1 cellular context compared by ENCODE assay signal in the genomic region with DNA sequence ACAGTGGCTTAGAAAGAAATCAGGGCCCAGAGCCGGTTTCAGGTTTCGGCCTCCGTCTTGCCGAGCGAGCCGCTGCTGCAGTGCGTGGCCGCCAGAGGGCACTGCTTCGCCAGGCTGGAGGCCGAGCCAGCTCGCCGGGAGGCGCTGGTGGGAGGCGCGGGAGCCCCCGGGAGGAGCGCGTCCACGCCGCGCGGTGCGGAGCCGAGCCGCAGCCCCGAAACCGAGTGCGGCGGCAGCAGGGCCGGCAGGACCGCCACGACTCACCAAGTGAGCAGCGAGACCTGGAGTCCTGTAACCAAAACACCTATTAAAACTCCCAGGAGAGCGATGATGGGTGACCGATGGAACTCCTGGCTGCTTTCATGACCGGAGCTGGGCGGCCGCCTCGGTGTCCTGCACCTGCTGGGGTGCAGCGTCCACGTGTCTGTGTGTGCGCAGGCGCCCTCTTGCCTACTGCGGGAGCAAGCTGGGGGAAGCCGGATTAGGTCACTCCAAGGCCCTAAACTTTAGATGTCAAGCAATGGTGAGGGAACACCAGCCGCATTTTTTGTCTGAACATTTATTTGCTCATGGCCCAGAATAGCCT.
A peak's percentile ranks its signal among the peaks of the same experiment; 100 is the strongest.
TF ChIP-seq lines count a peak whose summit lies in the region.

No MANE protein-coding gene starts in this region.

TF ChIP-seq in WTC11, 78 proteins besides CTCF, POLR2A, EP300 and RAD21 (continued from another document and continues in another):
- TF ChIP-seq, protein P1, sequence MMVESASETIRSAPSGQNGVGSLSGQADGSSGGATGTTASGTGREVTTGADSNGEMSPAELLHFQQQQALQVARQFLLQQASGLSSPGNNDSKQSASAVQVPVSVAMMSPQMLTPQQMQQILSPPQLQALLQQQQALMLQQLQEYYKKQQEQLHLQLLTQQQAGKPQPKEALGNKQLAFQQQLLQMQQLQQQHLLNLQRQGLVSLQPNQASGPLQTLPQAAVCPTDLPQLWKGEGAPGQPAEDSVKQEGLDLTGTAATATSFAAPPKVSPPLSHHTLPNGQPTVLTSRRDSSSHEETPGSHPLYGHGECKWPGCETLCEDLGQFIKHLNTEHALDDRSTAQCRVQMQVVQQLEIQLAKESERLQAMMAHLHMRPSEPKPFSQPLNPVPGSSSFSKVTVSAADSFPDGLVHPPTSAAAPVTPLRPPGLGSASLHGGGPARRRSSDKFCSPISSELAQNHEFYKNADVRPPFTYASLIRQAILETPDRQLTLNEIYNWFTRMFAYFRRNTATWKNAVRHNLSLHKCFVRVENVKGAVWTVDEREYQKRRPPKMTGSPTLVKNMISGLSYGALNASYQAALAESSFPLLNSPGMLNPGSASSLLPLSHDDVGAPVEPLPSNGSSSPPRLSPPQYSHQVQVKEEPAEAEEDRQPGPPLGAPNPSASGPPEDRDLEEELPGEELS (CRISPR knock-in tag; IDR thresholded peaks at IDR 0.05) = peak; percentile 65; the same call in 1 of the 2 replicates
- TF ChIP-seq, protein P2, sequence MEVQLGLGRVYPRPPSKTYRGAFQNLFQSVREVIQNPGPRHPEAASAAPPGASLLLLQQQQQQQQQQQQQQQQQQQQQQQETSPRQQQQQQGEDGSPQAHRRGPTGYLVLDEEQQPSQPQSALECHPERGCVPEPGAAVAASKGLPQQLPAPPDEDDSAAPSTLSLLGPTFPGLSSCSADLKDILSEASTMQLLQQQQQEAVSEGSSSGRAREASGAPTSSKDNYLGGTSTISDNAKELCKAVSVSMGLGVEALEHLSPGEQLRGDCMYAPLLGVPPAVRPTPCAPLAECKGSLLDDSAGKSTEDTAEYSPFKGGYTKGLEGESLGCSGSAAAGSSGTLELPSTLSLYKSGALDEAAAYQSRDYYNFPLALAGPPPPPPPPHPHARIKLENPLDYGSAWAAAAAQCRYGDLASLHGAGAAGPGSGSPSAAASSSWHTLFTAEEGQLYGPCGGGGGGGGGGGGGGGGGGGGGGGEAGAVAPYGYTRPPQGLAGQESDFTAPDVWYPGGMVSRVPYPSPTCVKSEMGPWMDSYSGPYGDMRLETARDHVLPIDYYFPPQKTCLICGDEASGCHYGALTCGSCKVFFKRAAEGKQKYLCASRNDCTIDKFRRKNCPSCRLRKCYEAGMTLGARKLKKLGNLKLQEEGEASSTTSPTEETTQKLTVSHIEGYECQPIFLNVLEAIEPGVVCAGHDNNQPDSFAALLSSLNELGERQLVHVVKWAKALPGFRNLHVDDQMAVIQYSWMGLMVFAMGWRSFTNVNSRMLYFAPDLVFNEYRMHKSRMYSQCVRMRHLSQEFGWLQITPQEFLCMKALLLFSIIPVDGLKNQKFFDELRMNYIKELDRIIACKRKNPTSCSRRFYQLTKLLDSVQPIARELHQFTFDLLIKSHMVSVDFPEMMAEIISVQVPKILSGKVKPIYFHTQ (CRISPR knock-in tag; IDR thresholded peaks at IDR 0.05) = no peak
- TF ChIP-seq, protein P3, sequence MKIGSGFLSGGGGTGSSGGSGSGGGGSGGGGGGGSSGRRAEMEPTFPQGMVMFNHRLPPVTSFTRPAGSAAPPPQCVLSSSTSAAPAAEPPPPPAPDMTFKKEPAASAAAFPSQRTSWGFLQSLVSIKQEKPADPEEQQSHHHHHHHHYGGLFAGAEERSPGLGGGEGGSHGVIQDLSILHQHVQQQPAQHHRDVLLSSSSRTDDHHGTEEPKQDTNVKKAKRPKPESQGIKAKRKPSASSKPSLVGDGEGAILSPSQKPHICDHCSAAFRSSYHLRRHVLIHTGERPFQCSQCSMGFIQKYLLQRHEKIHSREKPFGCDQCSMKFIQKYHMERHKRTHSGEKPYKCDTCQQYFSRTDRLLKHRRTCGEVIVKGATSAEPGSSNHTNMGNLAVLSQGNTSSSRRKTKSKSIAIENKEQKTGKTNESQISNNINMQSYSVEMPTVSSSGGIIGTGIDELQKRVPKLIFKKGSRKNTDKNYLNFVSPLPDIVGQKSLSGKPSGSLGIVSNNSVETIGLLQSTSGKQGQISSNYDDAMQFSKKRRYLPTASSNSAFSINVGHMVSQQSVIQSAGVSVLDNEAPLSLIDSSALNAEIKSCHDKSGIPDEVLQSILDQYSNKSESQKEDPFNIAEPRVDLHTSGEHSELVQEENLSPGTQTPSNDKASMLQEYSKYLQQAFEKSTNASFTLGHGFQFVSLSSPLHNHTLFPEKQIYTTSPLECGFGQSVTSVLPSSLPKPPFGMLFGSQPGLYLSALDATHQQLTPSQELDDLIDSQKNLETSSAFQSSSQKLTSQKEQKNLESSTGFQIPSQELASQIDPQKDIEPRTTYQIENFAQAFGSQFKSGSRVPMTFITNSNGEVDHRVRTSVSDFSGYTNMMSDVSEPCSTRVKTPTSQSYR (CRISPR knock-in tag; IDR thresholded peaks at IDR 0.05) = no peak
- TF ChIP-seq FOXJ3 (CRISPR knock-in tag; IDR thresholded peaks at IDR 0.05; ENCODE audit: borderline replicate concordance) (no peak), EMX1 (CRISPR knock-in tag; IDR thresholded peaks at IDR 0.05) (no peak), FOXP1 (CRISPR knock-in tag; IDR thresholded peaks at IDR 0.05; ENCODE audit: borderline replicate concordance) (peak; percentile 57; the same call in 1 of the 2 replicates), NR3C1 (CRISPR knock-in tag; conservative IDR thresholded peaks at IDR 0.05; ENCODE audit: low read depth) (no peak), NR1H2 (CRISPR knock-in tag; IDR thresholded peaks at IDR 0.05) (no peak), GTF2I (CRISPR knock-in tag; conservative IDR thresholded peaks at IDR 0.05) (no peak), ZNF671 (CRISPR knock-in tag; IDR thresholded peaks at IDR 0.05) (no peak), ZNF423 (CRISPR knock-in tag; IDR thresholded peaks at IDR 0.05) (peak; percentile 68; the same call in 1 of the 2 replicates), ZNF317 (CRISPR knock-in tag; IDR thresholded peaks at IDR 0.05; ENCODE audit: borderline replicate concordance, low read depth) (peak; percentile 62; the same call in 1 of the 2 replicates), TCF7 (CRISPR knock-in tag; IDR thresholded peaks at IDR 0.05; ENCODE audit: low read depth) (no peak), GRHL2 (CRISPR knock-in tag; IDR thresholded peaks at IDR 0.05; ENCODE audit: insufficient replicate concordance, severe bottlenecking) (no peak)
- TF ChIP-seq, protein P4, sequence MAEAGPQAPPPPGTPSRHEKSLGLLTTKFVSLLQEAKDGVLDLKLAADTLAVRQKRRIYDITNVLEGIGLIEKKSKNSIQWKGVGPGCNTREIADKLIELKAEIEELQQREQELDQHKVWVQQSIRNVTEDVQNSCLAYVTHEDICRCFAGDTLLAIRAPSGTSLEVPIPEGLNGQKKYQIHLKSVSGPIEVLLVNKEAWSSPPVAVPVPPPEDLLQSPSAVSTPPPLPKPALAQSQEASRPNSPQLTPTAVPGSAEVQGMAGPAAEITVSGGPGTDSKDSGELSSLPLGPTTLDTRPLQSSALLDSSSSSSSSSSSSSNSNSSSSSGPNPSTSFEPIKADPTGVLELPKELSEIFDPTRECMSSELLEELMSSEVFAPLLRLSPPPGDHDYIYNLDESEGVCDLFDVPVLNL (CRISPR knock-in tag; IDR thresholded peaks at IDR 0.05; ENCODE audit: borderline replicate concordance, low read depth) = no peak
- TF ChIP-seq, protein P5, sequence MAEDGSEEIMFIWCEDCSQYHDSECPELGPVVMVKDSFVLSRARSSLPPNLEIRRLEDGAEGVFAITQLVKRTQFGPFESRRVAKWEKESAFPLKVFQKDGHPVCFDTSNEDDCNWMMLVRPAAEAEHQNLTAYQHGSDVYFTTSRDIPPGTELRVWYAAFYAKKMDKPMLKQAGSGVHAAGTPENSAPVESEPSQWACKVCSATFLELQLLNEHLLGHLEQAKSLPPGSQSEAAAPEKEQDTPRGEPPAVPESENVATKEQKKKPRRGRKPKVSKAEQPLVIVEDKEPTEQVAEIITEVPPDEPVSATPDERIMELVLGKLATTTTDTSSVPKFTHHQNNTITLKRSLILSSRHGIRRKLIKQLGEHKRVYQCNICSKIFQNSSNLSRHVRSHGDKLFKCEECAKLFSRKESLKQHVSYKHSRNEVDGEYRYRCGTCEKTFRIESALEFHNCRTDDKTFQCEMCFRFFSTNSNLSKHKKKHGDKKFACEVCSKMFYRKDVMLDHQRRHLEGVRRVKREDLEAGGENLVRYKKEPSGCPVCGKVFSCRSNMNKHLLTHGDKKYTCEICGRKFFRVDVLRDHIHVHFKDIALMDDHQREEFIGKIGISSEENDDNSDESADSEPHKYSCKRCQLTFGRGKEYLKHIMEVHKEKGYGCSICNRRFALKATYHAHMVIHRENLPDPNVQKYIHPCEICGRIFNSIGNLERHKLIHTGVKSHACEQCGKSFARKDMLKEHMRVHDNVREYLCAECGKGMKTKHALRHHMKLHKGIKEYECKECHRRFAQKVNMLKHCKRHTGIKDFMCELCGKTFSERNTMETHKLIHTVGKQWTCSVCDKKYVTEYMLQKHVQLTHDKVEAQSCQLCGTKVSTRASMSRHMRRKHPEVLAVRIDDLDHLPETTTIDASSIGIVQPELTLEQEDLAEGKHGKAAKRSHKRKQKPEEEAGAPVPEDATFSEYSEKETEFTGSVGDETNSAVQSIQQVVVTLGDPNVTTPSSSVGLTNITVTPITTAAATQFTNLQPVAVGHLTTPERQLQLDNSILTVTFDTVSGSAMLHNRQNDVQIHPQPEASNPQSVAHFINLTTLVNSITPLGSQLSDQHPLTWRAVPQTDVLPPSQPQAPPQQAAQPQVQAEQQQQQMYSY (CRISPR knock-in tag; IDR thresholded peaks at IDR 0.05) = no peak
- TF ChIP-seq, protein P6, sequence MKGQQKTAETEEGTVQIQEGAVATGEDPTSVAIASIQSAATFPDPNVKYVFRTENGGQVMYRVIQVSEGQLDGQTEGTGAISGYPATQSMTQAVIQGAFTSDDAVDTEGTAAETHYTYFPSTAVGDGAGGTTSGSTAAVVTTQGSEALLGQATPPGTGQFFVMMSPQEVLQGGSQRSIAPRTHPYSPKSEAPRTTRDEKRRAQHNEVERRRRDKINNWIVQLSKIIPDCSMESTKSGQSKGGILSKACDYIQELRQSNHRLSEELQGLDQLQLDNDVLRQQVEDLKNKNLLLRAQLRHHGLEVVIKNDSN (CRISPR knock-in tag; IDR thresholded peaks at IDR 0.05) = peak; percentile 59
- TF ChIP-seq, protein P7, sequence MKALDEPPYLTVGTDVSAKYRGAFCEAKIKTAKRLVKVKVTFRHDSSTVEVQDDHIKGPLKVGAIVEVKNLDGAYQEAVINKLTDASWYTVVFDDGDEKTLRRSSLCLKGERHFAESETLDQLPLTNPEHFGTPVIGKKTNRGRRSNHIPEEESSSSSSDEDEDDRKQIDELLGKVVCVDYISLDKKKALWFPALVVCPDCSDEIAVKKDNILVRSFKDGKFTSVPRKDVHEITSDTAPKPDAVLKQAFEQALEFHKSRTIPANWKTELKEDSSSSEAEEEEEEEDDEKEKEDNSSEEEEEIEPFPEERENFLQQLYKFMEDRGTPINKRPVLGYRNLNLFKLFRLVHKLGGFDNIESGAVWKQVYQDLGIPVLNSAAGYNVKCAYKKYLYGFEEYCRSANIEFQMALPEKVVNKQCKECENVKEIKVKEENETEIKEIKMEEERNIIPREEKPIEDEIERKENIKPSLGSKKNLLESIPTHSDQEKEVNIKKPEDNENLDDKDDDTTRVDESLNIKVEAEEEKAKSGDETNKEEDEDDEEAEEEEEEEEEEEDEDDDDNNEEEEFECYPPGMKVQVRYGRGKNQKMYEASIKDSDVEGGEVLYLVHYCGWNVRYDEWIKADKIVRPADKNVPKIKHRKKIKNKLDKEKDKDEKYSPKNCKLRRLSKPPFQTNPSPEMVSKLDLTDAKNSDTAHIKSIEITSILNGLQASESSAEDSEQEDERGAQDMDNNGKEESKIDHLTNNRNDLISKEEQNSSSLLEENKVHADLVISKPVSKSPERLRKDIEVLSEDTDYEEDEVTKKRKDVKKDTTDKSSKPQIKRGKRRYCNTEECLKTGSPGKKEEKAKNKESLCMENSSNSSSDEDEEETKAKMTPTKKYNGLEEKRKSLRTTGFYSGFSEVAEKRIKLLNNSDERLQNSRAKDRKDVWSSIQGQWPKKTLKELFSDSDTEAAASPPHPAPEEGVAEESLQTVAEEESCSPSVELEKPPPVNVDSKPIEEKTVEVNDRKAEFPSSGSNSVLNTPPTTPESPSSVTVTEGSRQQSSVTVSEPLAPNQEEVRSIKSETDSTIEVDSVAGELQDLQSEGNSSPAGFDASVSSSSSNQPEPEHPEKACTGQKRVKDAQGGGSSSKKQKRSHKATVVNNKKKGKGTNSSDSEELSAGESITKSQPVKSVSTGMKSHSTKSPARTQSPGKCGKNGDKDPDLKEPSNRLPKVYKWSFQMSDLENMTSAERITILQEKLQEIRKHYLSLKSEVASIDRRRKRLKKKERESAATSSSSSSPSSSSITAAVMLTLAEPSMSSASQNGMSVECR (CRISPR knock-in tag; IDR thresholded peaks at IDR 0.05; ENCODE audit: borderline replicate concordance) = no peak
- TF ChIP-seq, protein P8, sequence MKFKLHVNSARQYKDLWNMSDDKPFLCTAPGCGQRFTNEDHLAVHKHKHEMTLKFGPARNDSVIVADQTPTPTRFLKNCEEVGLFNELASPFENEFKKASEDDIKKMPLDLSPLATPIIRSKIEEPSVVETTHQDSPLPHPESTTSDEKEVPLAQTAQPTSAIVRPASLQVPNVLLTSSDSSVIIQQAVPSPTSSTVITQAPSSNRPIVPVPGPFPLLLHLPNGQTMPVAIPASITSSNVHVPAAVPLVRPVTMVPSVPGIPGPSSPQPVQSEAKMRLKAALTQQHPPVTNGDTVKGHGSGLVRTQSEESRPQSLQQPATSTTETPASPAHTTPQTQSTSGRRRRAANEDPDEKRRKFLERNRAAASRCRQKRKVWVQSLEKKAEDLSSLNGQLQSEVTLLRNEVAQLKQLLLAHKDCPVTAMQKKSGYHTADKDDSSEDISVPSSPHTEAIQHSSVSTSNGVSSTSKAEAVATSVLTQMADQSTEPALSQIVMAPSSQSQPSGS (CRISPR knock-in tag; IDR thresholded peaks at IDR 0.05; ENCODE audit: borderline replicate concordance, low read depth) = no peak
- TF ChIP-seq, protein P9, sequence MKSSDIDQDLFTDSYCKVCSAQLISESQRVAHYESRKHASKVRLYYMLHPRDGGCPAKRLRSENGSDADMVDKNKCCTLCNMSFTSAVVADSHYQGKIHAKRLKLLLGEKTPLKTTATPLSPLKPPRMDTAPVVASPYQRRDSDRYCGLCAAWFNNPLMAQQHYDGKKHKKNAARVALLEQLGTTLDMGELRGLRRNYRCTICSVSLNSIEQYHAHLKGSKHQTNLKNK (CRISPR knock-in tag; IDR thresholded peaks at IDR 0.05) = no peak
- TF ChIP-seq, protein P10, sequence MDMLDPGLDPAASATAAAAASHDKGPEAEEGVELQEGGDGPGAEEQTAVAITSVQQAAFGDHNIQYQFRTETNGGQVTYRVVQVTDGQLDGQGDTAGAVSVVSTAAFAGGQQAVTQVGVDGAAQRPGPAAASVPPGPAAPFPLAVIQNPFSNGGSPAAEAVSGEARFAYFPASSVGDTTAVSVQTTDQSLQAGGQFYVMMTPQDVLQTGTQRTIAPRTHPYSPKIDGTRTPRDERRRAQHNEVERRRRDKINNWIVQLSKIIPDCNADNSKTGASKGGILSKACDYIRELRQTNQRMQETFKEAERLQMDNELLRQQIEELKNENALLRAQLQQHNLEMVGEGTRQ (CRISPR knock-in tag; IDR thresholded peaks at IDR 0.05) = peak; percentile 53
